13 cellular contexts compared by ENCODE assay signal in genomic region chr6:5094327-5094726, GRCh38. TPM values are rescaled to one million over a fixed set of nuclear protein-coding genes. Genes with fewer than 3 reads are reported as not detected.
A peak's percentile ranks its signal among the peaks of the same experiment; 100 is the strongest.
DNase-seq lines count a peak whose midpoint lies in the region; ATAC-seq and TF ChIP-seq lines count a peak whose summit lies in the region.
"Had no signal": no experiment of that assay in that cellular context is flagged by ENCODE, and none has a peak within 500 bp of the region (broad histone marks: within the 10 kb centered on the region; RNA-seq: fewer than 3 reads in every experiment).

No MANE protein-coding gene starts in this region.

- H3K4me3 ChIP-seq in right atrium auricular region = no peak overlapping the region
- H3K4me3 ChIP-seq in adrenal gland = no peak overlapping the region
- H3K4me3 ChIP-seq in gastroesophageal sphincter = no peak overlapping the region

- no peak for TF ChIP-seq EP300 in gastroesophageal sphincter (IDR thresholded peaks at IDR 0.05)

- peaks cover 10 to 15% (median 10%) of the 10 kb centered on the region in 4 donors for H3K4me1 Mint-ChIP-seq in naive thymus-derived CD8-positive, alpha-beta T cell

- H3K36me3 Mint-ChIP-seq in naive thymus-derived CD8-positive, alpha-beta T cell = no peaks in the 10 kb centered on the region

- no peaks in the 10 kb centered on the region for H3K9me3 Mint-ChIP-seq in naive thymus-derived CD8-positive, alpha-beta T cell

- no peaks in the 10 kb centered on the region for H3K36me3 ChIP-seq in right atrium auricular region
- no peaks in the 10 kb centered on the region for H3K36me3 ChIP-seq in adrenal gland (replicated peaks in 1 of 2)
- no peaks in the 10 kb centered on the region for H3K36me3 ChIP-seq in gastroesophageal sphincter

- peaks cover 0 to 11% (median 8%) of the 10 kb centered on the region in 5 donors for H3K27me3 Mint-ChIP-seq in naive thymus-derived CD8-positive, alpha-beta T cell

- H3K27ac ChIP-seq in right atrium auricular region (peak overlapping the region; percentile 63 to 65), adrenal gland (peak overlapping the region in 2 of 5 donors; percentile 12 to 50), gastroesophageal sphincter (no peak overlapping the region)

- H3K27ac Mint-ChIP-seq in naive thymus-derived CD8-positive, alpha-beta T cell = no peak overlapping the region

- no peaks in the 10 kb centered on the region for H3K9me3 ChIP-seq in right atrium auricular region
- H3K9me3 ChIP-seq in adrenal gland (replicated peaks in 1 of 3) = no peaks in the 10 kb centered on the region
- no peaks in the 10 kb centered on the region for H3K9me3 ChIP-seq in gastroesophageal sphincter

- WGBS in adrenal gland, 4 donors = 61 to 77% (median 68%) methylated on average over 3 of the region's 3 CpGs
- WGBS in gastroesophageal sphincter (ENCODE audit: low coverage in 1 of 2), 2 donors = 29 to 43% methylated on average over 2 to 3 of the region's 3 CpGs

- intact Hi-C loops in cardiac septum (cut with DNase I) (no loop called here), adrenal gland (cut with DNase I) (no loop called here)

- H3K4me1 ChIP-seq in right atrium auricular region = peaks cover 0 to 41% of the 10 kb centered on the region in 2 donors
- H3K4me1 ChIP-seq in adrenal gland (replicated peaks in 1 of 2) = no peaks in the 10 kb centered on the region
- H3K4me1 ChIP-seq in gastroesophageal sphincter = no peaks in the 10 kb centered on the region

- DNase-seq in right atrium auricular region (ENCODE audit: low spot score) = no peak
- DNase-seq in cardiac septum (ENCODE audit: low spot score) = no peak
- peak in 5 of 7 donors; percentile 30 to 55 (median 43) for DNase-seq in adrenal gland
- no peak for DNase-seq in activated gamma-delta T cell treated with Interleukin-2 at 50 U/mL for 16 hours
- no peak for DNase-seq in hippocampal formation (lab: John Stamatoyannopoulos, UW)
- DNase-seq in naive thymus-derived CD8-positive, alpha-beta T cell = no peak
- DNase-seq in retina = no peak
- DNase-seq: activated effector memory CD4-positive, alpha-beta T cell treated with anti-CD3 and anti-CD28 coated beads, Interleukin-2, amount 50 U/mL, for 16 hours; cortex of kidney; NCI-H1436 treated with DMSO at 0.1 percent for 48 hours; NCI-H82; right cardiac atrium had no signal

- POLR2A ChIA-PET in naive thymus-derived CD8-positive, alpha-beta T cell (lab: Charles Lee) = no interaction called here

- H3K4me3 Mint-ChIP-seq in naive thymus-derived CD8-positive, alpha-beta T cell = no peak overlapping the region

- no peaks in the 10 kb centered on the region for H3K27me3 ChIP-seq in right atrium auricular region
- H3K27me3 ChIP-seq in adrenal gland = no peaks in the 10 kb centered on the region
- no peaks in the 10 kb centered on the region for H3K27me3 ChIP-seq in gastroesophageal sphincter

- peak; percentile 56 for ATAC-seq in gastroesophageal sphincter
- ATAC-seq in naive thymus-derived CD8-positive, alpha-beta T cell = no peak
- ATAC-seq: right cardiac atrium had no signal

- no peak for TF ChIP-seq POLR2A in adrenal gland (IDR thresholded peaks at IDR 0.05)
- TF ChIP-seq POLR2A in gastroesophageal sphincter (IDR thresholded peaks at IDR 0.05) = no peak

- TF ChIP-seq CTCF in right atrium auricular region (IDR thresholded peaks at IDR 0.05) = no peak
- TF ChIP-seq CTCF in adrenal gland (IDR thresholded peaks at IDR 0.05) = no peak
- TF ChIP-seq CTCF in gastroesophageal sphincter (IDR thresholded peaks at IDR 0.05) = no peak

RNA-seq across cellular contexts. Expression of gene PPP1R3G, which starts 9.2 kb away (rescaled TPM):
- total RNA-seq in right atrium auricular region = 10 to 100 TPM in 1 of 2 donors, 1 to 10 TPM in 1; 8.8 to 16.4 TPM
- total RNA-seq in cardiac septum = 7.7 TPM
- total RNA-seq in adrenal gland = 10 to 100 TPM in 5 of 8 donors, 1 to 10 TPM in 3; 2.3 to 17.1 (median 14.2) TPM
- 1 to 10 TPM; 1.2 to 2.1 (median 1.6) TPM for polyA plus RNA-seq in adrenal gland
- 10 to 100 TPM in 1 of 4 donors, 1 to 10 TPM in 3; 2.2 to 11.8 (median 5.7) TPM for total RNA-seq in gastroesophageal sphincter
- total RNA-seq in naive thymus-derived CD8-positive, alpha-beta T cell = under 1 TPM in 1 of 2 experiments, not detected in 1; 0.08 TPM
- not detected for polyA plus RNA-seq in naive thymus-derived CD8-positive, alpha-beta T cell

Comparison
In these comparisons a context has a peak if more than half of its experiments do, and no peak if none do; other contexts are left out.
1. DNase-seq: peak in adrenal gland (5 of 7); none in right atrium auricular region (single experiment), cardiac septum (single experiment), activated gamma-delta T cell treated with Interleukin-2 at 50 U/mL for 16 hours (single experiment), hippocampal formation (0 of 2), naive thymus-derived CD8-positive, alpha-beta T cell (0 of 10) and retina (single experiment).
2. H3K27ac ChIP-seq: peak in right atrium auricular region (2 of 2); none in gastroesophageal sphincter (0 of 4).